In the genomic region with DNA sequence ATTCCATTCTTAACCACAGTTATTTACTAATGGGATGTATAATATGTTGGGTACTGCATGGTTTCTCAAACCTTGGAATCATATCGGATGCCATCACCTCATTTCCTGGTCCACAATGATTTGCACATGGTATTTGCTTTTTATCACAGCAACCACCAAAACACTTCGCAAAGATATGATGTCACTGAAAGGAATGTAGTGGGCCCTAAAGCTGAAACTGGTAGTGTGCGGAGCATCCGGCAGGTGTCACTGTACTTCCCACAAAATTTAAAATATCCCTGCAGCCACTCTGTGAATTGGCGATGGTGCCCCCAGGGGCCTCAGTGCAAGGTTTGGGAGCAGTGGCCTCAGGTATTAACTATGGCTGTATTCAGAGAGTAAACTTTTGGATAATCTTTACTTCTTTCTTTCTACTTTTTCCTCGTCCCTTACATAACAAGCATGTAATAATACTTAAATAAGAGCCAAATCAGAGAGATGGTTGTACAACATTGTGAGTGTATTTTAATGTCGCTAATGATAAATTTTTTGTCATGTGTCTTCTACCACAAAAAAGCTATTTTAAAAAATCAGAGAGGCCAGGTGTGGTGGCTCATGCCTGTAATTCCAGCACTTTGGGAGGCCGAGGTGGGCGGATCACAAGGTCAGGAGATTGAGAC, we compare ENCODE assay signal across 8 cellular contexts.
DNase-seq lines count a peak whose midpoint lies in the region; ATAC-seq and TF ChIP-seq lines count a peak whose summit lies in the region.

No MANE protein-coding gene starts in this region.

- TF ChIP-seq POLR2A in suprapubic skin (IDR thresholded peaks at IDR 0.05) = no peak

- no peaks in the 10 kb centered on the region for H4K20me1 ChIP-seq in OCI-LY3 (ENCODE audit: insufficient read depth, low read length)

- H3K4me3 ChIP-seq in OCI-LY3 (ENCODE audit: low read length) = no peak overlapping the region
- H3K4me3 ChIP-seq in epithelial cell of proximal tubule (ENCODE audit: low read depth, low read length) = no peak overlapping the region
- no peak overlapping the region for H3K4me3 ChIP-seq in suprapubic skin

- H3K79me2 ChIP-seq in OCI-LY3 (ENCODE audit: low read length) = no peaks in the 10 kb centered on the region

- TF ChIP-seq CTCF in GM13976 (IDR thresholded peaks at IDR 0.05; ENCODE audit: borderline replicate concordance, control extremely low read depth, extremely low read depth, insufficient read depth, missing control alignments) (peak; percentile 23), OCI-LY3 (IDR thresholded peaks at IDR 0.05; ENCODE audit: low read depth, low read length) (peak; percentile 66), epithelial cell of proximal tubule (conservative IDR thresholded peaks at IDR 0.05; ENCODE audit: low read depth, low read length) (peak; percentile 72), suprapubic skin (IDR thresholded peaks at IDR 0.05) (peak in 1 of 2 donors; percentile 31)

- no peak overlapping the region for H3K9ac ChIP-seq in OCI-LY3 (ENCODE audit: low read length)

- H3K4me1 ChIP-seq in OCI-LY3 (ENCODE audit: low read length) = no peaks in the 10 kb centered on the region
- no peaks in the 10 kb centered on the region for H3K4me1 ChIP-seq in suprapubic skin

- DNase-seq in ACHN = peak; percentile 56
- DNase-seq in GM13976 (ENCODE audit: low spot score) = peak; percentile 54
- peak; percentile 70 for DNase-seq in epithelial cell of proximal tubule (ENCODE audit: low read depth)
- DNase-seq in non-pigmented ciliary epithelial cell (ENCODE audit: low read depth) = peak; percentile 70
- no peak for DNase-seq in activated effector memory CD4-positive, alpha-beta T cell treated with anti-CD3 and anti-CD28 coated beads, Interleukin-2, amount 50 U/mL, for 16 hours
- no peak for DNase-seq in suprapubic skin (ENCODE audit: low spot score in 2 of 2)

- H3K27ac ChIP-seq in OCI-LY3 (ENCODE audit: low read length) (no peak overlapping the region), suprapubic skin (no peak overlapping the region)

- H3K36me3 ChIP-seq in OCI-LY3 (replicated peaks; ENCODE audit: low read depth, low read length) = no peaks in the 10 kb centered on the region
- no peaks in the 10 kb centered on the region for H3K36me3 ChIP-seq in suprapubic skin

- no peak overlapping the region for H3K4me2 ChIP-seq in OCI-LY3 (ENCODE audit: low read length)

- no peak overlapping the region for H2AFZ ChIP-seq in OCI-LY3 (ENCODE audit: low read depth, low read length)

- ATAC-seq in GM21528 (IDR thresholded peaks at IDR 0.05; ENCODE audit: low FRiP score, unreplicated experiment) = no peak

- no peak for TF ChIP-seq EP300 in suprapubic skin (IDR thresholded peaks at IDR 0.05)

- in situ Hi-C loops in ACHN (cut with HindIII; ENCODE audit: low pct_ligation_motif_present, low pct_unique_long_range_greater_than_20kb, low sequenced_read_pairs) = no loop called here
- in situ Hi-C loops in GM13976 (cut with MboI; ENCODE audit: low sequenced_read_pairs, unreplicated experiment) = no loop called here

- peaks cover 13% of the 10 kb centered on the region for H3K27me3 ChIP-seq in OCI-LY3 (ENCODE audit: low read depth, low read length)
- peaks cover 6% of the 10 kb centered on the region for H3K27me3 ChIP-seq in suprapubic skin

- H3K9me3 ChIP-seq in OCI-LY3 (ENCODE audit: insufficient read depth, low read length) = no peaks in the 10 kb centered on the region
- H3K9me3 ChIP-seq in suprapubic skin = no peaks in the 10 kb centered on the region

- WGBS in suprapubic skin = 71% methylated on average over 9 of the region's 9 CpGs

Comparison
In these comparisons a context has a peak if more than half of its experiments do, and no peak if none do; other contexts are left out.
1. DNase-seq: peak in ACHN (single experiment), GM13976 (single experiment), epithelial cell of proximal tubule (single experiment) and non-pigmented ciliary epithelial cell (single experiment); none in activated effector memory CD4-positive, alpha-beta T cell treated with anti-CD3 and anti-CD28 coated beads, Interleukin-2, amount 50 U/mL, for 16 hours (single experiment) and suprapubic skin (0 of 2).